28 cellular contexts compared by ENCODE assay signal in genomic region chr20:54820392-54820791, GRCh38.
DNase-seq lines count a peak whose midpoint lies in the region; ATAC-seq, FAIRE-seq and TF ChIP-seq lines count a peak whose summit lies in the region.
"Had no signal": no experiment of that assay in that cellular context is flagged by ENCODE, and none has a peak within 500 bp of the region (broad histone marks: within the 10 kb centered on the region; RNA-seq: fewer than 3 reads in every experiment).

No MANE protein-coding gene starts in this region.

- no peaks in the 10 kb centered on the region for H3K9me3 ChIP-seq in GM12878 (replicated peaks; ENCODE audit: control insufficient read depth, insufficient read depth, low read length)
- H3K9me3 ChIP-seq: A549; BE2C; BLaER1; BLaER1 treated with 17β-estradiol and CSF1 and Interleukin-3, amounts not matched to agents 10 nM and 100 nM; Caco-2 had no signal

- no peak overlapping the region for H2AFZ ChIP-seq in GM12878 (ENCODE audit: control insufficient read depth, low read depth, low read length)

- intact Hi-C loops in GM12878 (cut with micrococcal nuclease; ENCODE audit: unreplicated experiment): no loop called here

- SMC1A ChIA-PET in GM12878 (lab: Charles Lee; ENCODE audit: uncharacterized antibody, unreplicated experiment): interaction anchor here (0.6 kb wide), 1 partner anchor 1341 kb away, joined by 3 read pairs; no protein-coding TSS in a partner anchor

- BruUV-seq in GM12878 (replicated peaks; lab: Mats Ljungman, UMichigan): no TSS peak

- no peak for TF ChIP-seq CTCF in GM12878 (IDR thresholded peaks at IDR 0.05 in 2 of 3, conservative IDR thresholded peaks at IDR 0.05 in 1 of 3; ENCODE audit: control insufficient read depth in 2 of 3, extremely low read depth in 1 of 3, insufficient read depth in 1 of 3, low read depth in 3 of 3, low read length in 3 of 3)

- H3K27ac ChIP-seq in GM12878 (ENCODE audit: control insufficient read depth, insufficient read depth): no peak overlapping the region
- H3K27ac ChIP-seq: 22Rv1; A549; BLaER1; BLaER1 treated with 17β-estradiol and CSF1 and Interleukin-3, amounts not matched to agents 10 nM and 100 nM; C4-2B had no signal

- no peaks in the 10 kb centered on the region for H3K36me3 ChIP-seq in GM12878 (ENCODE audit: control insufficient read depth in 2 of 2, insufficient read depth in 2 of 2, low read length in 1 of 2)
- H3K36me3 ChIP-seq: BE2C; BLaER1; BLaER1 treated with 17β-estradiol and CSF1 and Interleukin-3, amounts not matched to agents 10 nM and 100 nM had no signal

- no peak for DNase-seq in GM12878 (ENCODE audit: low read depth, low spot score)
- no peak for DNase-seq in SW480 (ENCODE audit: low spot score)
- DNase-seq: 8988T; ACHN; AML-193; BE2C; C1 segment of cervical spinal cord; Caco-2; Calu3; CD4-positive, alpha-beta memory T cell; CD4-positive, alpha-beta T cell; CD4-positive, CD25-positive, alpha-beta regulatory T cell; CD8-positive, alpha-beta memory T cell; CD8-positive, alpha-beta T cell; COR-L47; DMS 273 treated with DMSO at 0.1 percent for 48 hours; DMS153; DMS53; DMS79; DMS79 treated with DMSO at 0.1 percent for 48 hours; DND-41; EL had no signal

- no peak for TF ChIP-seq RAD21 in GM12878 (IDR thresholded peaks at IDR 0.05; ENCODE audit: insufficient read depth, low read depth, low read length)

- H3K79me2 ChIP-seq in GM12878 (ENCODE audit: control insufficient read depth, insufficient read depth, low read length): no peaks in the 10 kb centered on the region

- FAIRE-seq in GM12878 (lab: Jason Lieb, UNC): no peak
- FAIRE-seq: A549, D721Med had no signal

- no peak overlapping the region for H3K4me3 ChIP-seq in GM12878
- H3K4me3 ChIP-seq: A549; BLaER1; BLaER1 treated with 17β-estradiol and CSF1 and Interleukin-3, amounts not matched to agents 10 nM and 100 nM had no signal

- ATAC-seq in GM12878: no peak
- ATAC-seq: A549; CD8-positive, alpha-beta T cell had no signal

- no peaks in the 10 kb centered on the region for H3K27me3 ChIP-seq in GM12878 (replicated peaks in 1 of 2; ENCODE audit: control insufficient read depth in 2 of 2, insufficient read depth in 2 of 2, low read length in 1 of 2)
- H3K27me3 ChIP-seq: BE2C; BLaER1; BLaER1 treated with 17β-estradiol and CSF1 and Interleukin-3, amounts not matched to agents 10 nM and 100 nM had no signal

- H3K9ac ChIP-seq in GM12878 (ENCODE audit: control insufficient read depth, insufficient read depth, low read length): no peak overlapping the region
- H3K9ac ChIP-seq: BLaER1; BLaER1 treated with 17β-estradiol and CSF1 and Interleukin-3, amounts not matched to agents 10 nM and 100 nM had no signal

- no peak for TF ChIP-seq EP300 in GM12878 (IDR thresholded peaks at IDR 0.05; ENCODE audit: borderline replicate concordance in 1 of 2, control insufficient read depth in 1 of 2, low read depth in 2 of 2, low read length in 2 of 2)

- TF ChIP-seq POLR2A in GM12878 (IDR thresholded peaks at IDR 0.05; ENCODE audit: low read depth, low read length): no peak

- H3K4me1 ChIP-seq in GM12878 (ENCODE audit: control insufficient read depth, insufficient read depth, low read length): no peaks in the 10 kb centered on the region
- H3K4me1 ChIP-seq: A549; BE2C; BLaER1; BLaER1 treated with 17β-estradiol and CSF1 and Interleukin-3, amounts not matched to agents 10 nM and 100 nM; Caco-2 had no signal

- RAD21 ChIA-PET in GM12878 (lab: Charles Lee; ENCODE audit: unreplicated experiment): no interaction called here

- H4K20me1 ChIP-seq in GM12878 (ENCODE audit: control insufficient read depth, insufficient read depth): no peaks in the 10 kb centered on the region
- H4K20me1 ChIP-seq: BLaER1; BLaER1 treated with 17β-estradiol and CSF1 and Interleukin-3, amounts not matched to agents 10 nM and 100 nM had no signal

- POLR2A ChIA-PET in GM12878 (lab: Charles Lee): no interaction called here

- in situ Hi-C loops in GM12878 (cut with MboI): no loop called here

- CTCF ChIA-PET in GM12878 (lab: Yijun Ruan, JAX): interaction anchor here (0.6 kb wide), 1 partner anchor 67 kb away, joined by 3 read pairs; no protein-coding TSS in a partner anchor

- H3K4me2 ChIP-seq in GM12878 (ENCODE audit: control insufficient read depth, insufficient read depth): no peak overlapping the region
- H3K4me2 ChIP-seq: A549; BLaER1; BLaER1 treated with 17β-estradiol and CSF1 and Interleukin-3, amounts not matched to agents 10 nM and 100 nM had no signal

TF ChIP-seq in GM12878, 131 proteins besides CTCF, POLR2A, EP300 and RAD21:
- no peak for TF ChIP-seq SMC3 (IDR thresholded peaks at IDR 0.05; ENCODE audit: borderline replicate concordance, low read length)
- TF ChIP-seq ZNF217 (IDR thresholded peaks at IDR 0.05): no peak
- TF ChIP-seq IKZF1 (conservative IDR thresholded peaks at IDR 0.05): no peak
- TF ChIP-seq ETV6 (conservative IDR thresholded peaks at IDR 0.05 in 1 of 2, IDR thresholded peaks at IDR 0.05 in 1 of 2; ENCODE audit: borderline replicate concordance in 1 of 2, low read depth in 1 of 2): 0 out of 4 replicates have a peak, but pooled peaks of 1 of the 2 experiments have one; percentile 71
- TF ChIP-seq RELA (IDR thresholded peaks at IDR 0.05; ENCODE audit: borderline replicate concordance, partially characterized antibody): no peak
- no peak for TF ChIP-seq ZNF24 (IDR thresholded peaks at IDR 0.05)
- TF ChIP-seq ZBTB33 (IDR thresholded peaks at IDR 0.05): no peak
- 0 out of 2 replicates have a peak, but pooled peaks have one; percentile 65 for TF ChIP-seq NFXL1 (IDR thresholded peaks at IDR 0.05; ENCODE audit: borderline replicate concordance)
